In the genomic region with DNA sequence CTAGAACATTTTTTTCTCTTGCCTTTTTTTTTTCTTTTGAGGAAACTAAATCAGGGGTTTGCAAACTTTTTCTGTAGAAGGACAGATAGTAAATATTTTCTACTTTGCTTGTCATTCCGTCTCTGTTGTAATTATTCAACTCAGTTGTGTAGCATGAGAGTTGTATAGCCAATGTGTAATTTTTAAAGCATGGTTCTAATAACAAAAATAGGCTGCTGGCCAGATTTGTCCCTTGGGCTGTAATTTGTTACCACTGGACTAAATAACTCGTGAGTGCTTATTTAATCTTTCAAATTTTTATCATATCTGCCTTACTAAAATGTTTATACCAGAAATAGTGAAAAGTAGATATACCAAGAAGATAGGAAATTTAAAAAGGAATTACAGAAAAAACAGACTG, we compare ENCODE assay signal across 17 cellular contexts. TPM values are rescaled to one million over a fixed set of nuclear protein-coding genes. Genes with fewer than 3 reads are reported as not detected.
DNase-seq lines count a peak whose midpoint lies in the region; ATAC-seq and TF ChIP-seq lines count a peak whose summit lies in the region.
"Had no signal": no experiment of that assay in that cellular context is flagged by ENCODE, and none has a peak within 500 bp of the region (broad histone marks: within the 10 kb centered on the region; RNA-seq: fewer than 3 reads in every experiment).

No MANE protein-coding gene starts in this region.

- peaks cover 38% of the 10 kb centered on the region for H3K9me3 Mint-ChIP-seq in GM23338

- no peak overlapping the region for H2BK5ac ChIP-seq in mesenchymal stem cell (ENCODE audit: low read depth, low read length, poor library complexity, severe bottlenecking)

- H3K36me3 ChIP-seq in GM23338 (ENCODE audit: insufficient read depth), result peaks cover 3% of the 10 kb centered on the region; the same call in 1 of the 2 replicates
- no peaks in the 10 kb centered on the region for H3K36me3 ChIP-seq in brain microvascular endothelial cell (replicated peaks)
- H3K36me3 ChIP-seq in mesenchymal stem cell (ENCODE audit: control insufficient read depth in 1 of 2, insufficient read depth in 2 of 2, low read depth in 1 of 2, low read length in 2 of 2), result peaks cover 0 to 3% of the 10 kb centered on the region in 2 experiments
- H3K36me3 ChIP-seq: BLaER1 treated with 17β-estradiol and CSF1 and Interleukin-3, amounts not matched to agents 10 nM and 100 nM had no signal

- H3K4me1 Mint-ChIP-seq in GM23338, result peaks cover 17% of the 10 kb centered on the region
- H3K4me1 Mint-ChIP-seq: CD8-positive, alpha-beta memory T cell had no signal

- H3K14ac ChIP-seq in mesenchymal stem cell (ENCODE audit: low read length in 2 of 2), result no peak overlapping the region

- no peak overlapping the region for H2AK5ac ChIP-seq in mesenchymal stem cell (ENCODE audit: low read length, severe bottlenecking)

- in situ Hi-C loops in brain microvascular endothelial cell (cut with HindIII; ENCODE audit: low pct_ligation_motif_present, low sequenced_read_pairs), result no loop called here

- H3K9me3 ChIP-seq in mesenchymal stem cell (ENCODE audit: control insufficient read depth, low read length), result peaks cover 26% of the 10 kb centered on the region

- no peaks in the 10 kb centered on the region for H3K79me2 ChIP-seq in GM23338 (replicated peaks; ENCODE audit: insufficient read depth)

- H3K23ac ChIP-seq in mesenchymal stem cell (ENCODE audit: low read length in 2 of 2), result no peak overlapping the region

- peaks cover 4% of the 10 kb centered on the region for H3K79me1 ChIP-seq in mesenchymal stem cell (replicated peaks; ENCODE audit: low read length, poor library complexity, severe bottlenecking)

- H3K4me3 Mint-ChIP-seq in GM23338, result no peak overlapping the region
- H3K4me3 Mint-ChIP-seq: CD8-positive, alpha-beta memory T cell; H9 had no signal

- no CpG with 5 or more reads among the region's 2 CpGs for WGBS in mesenchymal stem cell

- H3K27me3 Mint-ChIP-seq in GM23338 (ENCODE audit: insufficient read depth, low read depth, poor library complexity), result peaks cover 20% of the 10 kb centered on the region

- H3K36me3 Mint-ChIP-seq in GM23338 (ENCODE audit: low read depth), result peaks cover 36% of the 10 kb centered on the region

- TF ChIP-seq CTCF in GM23338 (conservative IDR thresholded peaks at IDR 0.05; ENCODE audit: low read depth in 2 of 2), result no peak
- TF ChIP-seq CTCF in brain microvascular endothelial cell (IDR thresholded peaks at IDR 0.05; ENCODE audit: low read depth, low read length, missing control alignments), result no peak

- no peaks in the 10 kb centered on the region for H4K20me1 ChIP-seq in GM23338 (replicated peaks; ENCODE audit: insufficient read depth)
- H4K20me1 ChIP-seq: BLaER1 treated with 17β-estradiol and CSF1 and Interleukin-3, amounts not matched to agents 10 nM and 100 nM had no signal

- no peak overlapping the region for H3K4me3 ChIP-seq in GM23338
- H3K4me3 ChIP-seq in brain microvascular endothelial cell (ENCODE audit: low read depth, low read length), result no peak overlapping the region
- H3K4me3 ChIP-seq in mesenchymal stem cell (ENCODE audit: insufficient read depth in 1 of 2, low read depth in 1 of 2, low read length in 2 of 2), result no peak overlapping the region
- H3K4me3 ChIP-seq: BLaER1 treated with 17β-estradiol and CSF1 and Interleukin-3, amounts not matched to agents 10 nM and 100 nM; K562 had no signal

- H2BK120ac ChIP-seq in mesenchymal stem cell (ENCODE audit: low read depth, low read length), result no peak overlapping the region

- no peak overlapping the region for H3K27ac ChIP-seq in GM23338 (ENCODE audit: low read depth)
- H3K27ac ChIP-seq in brain microvascular endothelial cell, result peak overlapping the region; percentile 50
- H3K27ac ChIP-seq in mesenchymal stem cell (ENCODE audit: low read length, poor library complexity, severe bottlenecking), result peak overlapping the region; percentile 55
- H3K27ac ChIP-seq: BLaER1 treated with 17β-estradiol and CSF1 and Interleukin-3, amounts not matched to agents 10 nM and 100 nM; HL-60 had no signal

- no peak overlapping the region for H3K18ac ChIP-seq in mesenchymal stem cell (ENCODE audit: low read depth in 1 of 2, low read length in 2 of 2)

- H2BK15ac ChIP-seq in mesenchymal stem cell (ENCODE audit: low read depth, poor library complexity, severe bottlenecking), result no peak overlapping the region

- no peak overlapping the region for H4K91ac ChIP-seq in mesenchymal stem cell (ENCODE audit: low read length)

- no peak overlapping the region for H4K8ac ChIP-seq in mesenchymal stem cell (ENCODE audit: low read length)

- ATAC-seq in GM23338 (no peak), GM18870 (IDR thresholded peaks at IDR 0.05; ENCODE audit: unreplicated experiment) (no peak)
- ATAC-seq: K562 had no signal

- no peak overlapping the region for H3K27ac Mint-ChIP-seq in GM23338
- H3K27ac Mint-ChIP-seq: CD8-positive, alpha-beta memory T cell; H9 had no signal

- H3K4me2 ChIP-seq in GM23338, result peak overlapping the region; percentile 28
- no peak overlapping the region for H3K4me2 ChIP-seq in mesenchymal stem cell (ENCODE audit: low read length, poor library complexity, severe bottlenecking)
- H3K4me2 ChIP-seq: BLaER1 treated with 17β-estradiol and CSF1 and Interleukin-3, amounts not matched to agents 10 nM and 100 nM had no signal

- peaks cover 3% of the 10 kb centered on the region; the same call in 1 of the 2 replicates for H3K9me2 ChIP-seq in GM23338 (ENCODE audit: insufficient read depth)

- H3F3A ChIP-seq in GM23338 (replicated peaks; ENCODE audit: low read depth), result no peaks in the 10 kb centered on the region

- no peak overlapping the region for H3K4ac ChIP-seq in mesenchymal stem cell (ENCODE audit: low read depth in 1 of 2, low read length in 2 of 2)

- H2BK12ac ChIP-seq in mesenchymal stem cell (ENCODE audit: low read length in 2 of 2), result no peak overlapping the region

- H3K4me1 ChIP-seq in GM23338 (ENCODE audit: insufficient read depth), result peaks cover 12% of the 10 kb centered on the region
- H3K4me1 ChIP-seq in mesenchymal stem cell (ENCODE audit: control insufficient read depth, insufficient read depth, low read depth, low read length), result peaks cover 5% of the 10 kb centered on the region
- H3K4me1 ChIP-seq: BLaER1 treated with 17β-estradiol and CSF1 and Interleukin-3, amounts not matched to agents 10 nM and 100 nM had no signal

- H3K27me3 ChIP-seq in GM23338 (ENCODE audit: insufficient read depth) (peaks cover 18% of the 10 kb centered on the region), brain microvascular endothelial cell (replicated peaks) (no peaks in the 10 kb centered on the region), mesenchymal stem cell (ENCODE audit: control insufficient read depth in 1 of 2, insufficient read depth in 1 of 2, low read length in 2 of 2) (no peaks in the 10 kb centered on the region)
- H3K27me3 ChIP-seq: BLaER1 treated with 17β-estradiol and CSF1 and Interleukin-3, amounts not matched to agents 10 nM and 100 nM had no signal

- no peak overlapping the region for H3K9ac ChIP-seq in mesenchymal stem cell (ENCODE audit: low read length)
- H3K9ac ChIP-seq: BLaER1 treated with 17β-estradiol and CSF1 and Interleukin-3, amounts not matched to agents 10 nM and 100 nM had no signal

- DNase-seq in GM23338 (ENCODE audit: low spot score) (no peak), brain microvascular endothelial cell (no peak), mesenchymal stem cell (no peak), T-helper 2 cell (no peak), NCI-H2227 (lab: John Stamatoyannopoulos, UW; ENCODE audit: unreplicated experiment) (no peak), cerebellum (ENCODE audit: low spot score) (no peak)
- DNase-seq: CD8-positive, alpha-beta memory T cell; H9; NCI-H1417; NCI-H1930; NCI-H446; NCI-H69; SHP77 had no signal

- H2AFZ ChIP-seq in GM23338 (no peak overlapping the region), mesenchymal stem cell (ENCODE audit: low read depth, low read length) (no peak overlapping the region)

TF ChIP-seq in GM23338, 12 proteins besides CTCF, POLR2A, EP300 and RAD21 (continues in another document):
- TF ChIP-seq ZNF331 (CRISPR knock-in tag; IDR thresholded peaks at IDR 0.05; ENCODE audit: low read depth) (no peak), CREB1 (CRISPR knock-in tag; IDR thresholded peaks at IDR 0.05; ENCODE audit: low read depth) (no peak)
- TF ChIP-seq, protein P1, sequence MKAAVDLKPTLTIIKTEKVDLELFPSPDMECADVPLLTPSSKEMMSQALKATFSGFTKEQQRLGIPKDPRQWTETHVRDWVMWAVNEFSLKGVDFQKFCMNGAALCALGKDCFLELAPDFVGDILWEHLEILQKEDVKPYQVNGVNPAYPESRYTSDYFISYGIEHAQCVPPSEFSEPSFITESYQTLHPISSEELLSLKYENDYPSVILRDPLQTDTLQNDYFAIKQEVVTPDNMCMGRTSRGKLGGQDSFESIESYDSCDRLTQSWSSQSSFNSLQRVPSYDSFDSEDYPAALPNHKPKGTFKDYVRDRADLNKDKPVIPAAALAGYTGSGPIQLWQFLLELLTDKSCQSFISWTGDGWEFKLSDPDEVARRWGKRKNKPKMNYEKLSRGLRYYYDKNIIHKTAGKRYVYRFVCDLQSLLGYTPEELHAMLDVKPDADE (IDR thresholded peaks at IDR 0.05), result no peak

RNA-seq across cellular contexts. Expression of gene CCDC148, which starts 43.0 kb away (rescaled TPM):
- total RNA-seq in GM23338 (2014; rRNA removed; shearing (Covaris generic)), result 0.16 and 1.2 TPM in 2 replicates
- 1.3 and 1.8 TPM in 2 replicates for polyA plus RNA-seq in GM23338 (2016; fragmentation: Nextera tagmentation; extraction: Ambion mirVana)
- polyA plus RNA-seq in mesenchymal stem cell (2013, experiment 1 of 2), result 0.21 TPM
- 0.10 TPM for polyA plus RNA-seq in mesenchymal stem cell (2013, experiment 2 of 2)
- total RNA-seq in cerebellum, result 13.5 TPM
- polyA plus RNA-seq: CD8-positive, alpha-beta memory T cell had no signal

RNA-seq across cellular contexts. Expression of gene PKP4, which starts 43.2 kb away (rescaled TPM):
- 66.7 and 92.3 TPM in 2 replicates for total RNA-seq in GM23338 (2014; rRNA removed; shearing (Covaris generic))
- 34.6 and 35.7 TPM in 2 replicates for polyA plus RNA-seq in GM23338 (2016; fragmentation: Nextera tagmentation; extraction: Ambion mirVana)
- polyA plus RNA-seq in mesenchymal stem cell (2013, experiment 1 of 2), result 15.1 TPM
- 14.4 TPM for polyA plus RNA-seq in mesenchymal stem cell (2013, experiment 2 of 2)
- 66.8 TPM for total RNA-seq in cerebellum
